2 cellular contexts compared by ENCODE assay signal in the genomic region with DNA sequence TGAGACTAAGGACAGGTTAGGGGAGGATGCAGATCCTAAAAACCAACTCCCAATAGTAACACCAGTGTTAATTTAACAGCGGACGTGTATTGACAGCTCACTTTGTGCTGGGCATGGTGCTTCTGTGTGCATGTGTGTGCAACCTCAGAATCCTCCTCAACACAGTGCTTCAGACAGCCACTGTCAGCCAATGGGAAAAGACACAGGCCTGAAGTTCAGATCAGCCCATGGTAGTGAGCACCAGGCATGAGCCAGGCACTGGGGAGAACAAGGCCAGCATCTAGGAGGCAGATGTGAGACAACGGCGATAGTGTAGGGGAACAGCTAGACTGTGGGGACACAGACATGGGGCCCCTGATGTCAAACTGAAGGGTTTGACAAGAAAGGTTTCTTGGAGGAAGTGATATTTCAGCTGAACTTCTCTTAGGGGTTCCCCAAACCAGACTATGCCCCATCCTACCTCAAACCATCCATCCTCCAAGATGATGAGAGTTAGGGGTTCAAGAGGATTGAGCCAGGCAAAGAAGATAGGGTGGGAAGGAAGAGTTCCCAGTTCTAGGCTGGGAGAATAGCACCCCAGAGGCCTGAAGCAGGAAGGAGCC.
TF ChIP-seq lines count a peak whose summit lies in the region.

No MANE protein-coding gene starts in this region.

TF ChIP-seq in SK-N-SH, 30 proteins besides CTCF, POLR2A, EP300 and RAD21 (continued from another document):
- TF ChIP-seq, protein P1, sequence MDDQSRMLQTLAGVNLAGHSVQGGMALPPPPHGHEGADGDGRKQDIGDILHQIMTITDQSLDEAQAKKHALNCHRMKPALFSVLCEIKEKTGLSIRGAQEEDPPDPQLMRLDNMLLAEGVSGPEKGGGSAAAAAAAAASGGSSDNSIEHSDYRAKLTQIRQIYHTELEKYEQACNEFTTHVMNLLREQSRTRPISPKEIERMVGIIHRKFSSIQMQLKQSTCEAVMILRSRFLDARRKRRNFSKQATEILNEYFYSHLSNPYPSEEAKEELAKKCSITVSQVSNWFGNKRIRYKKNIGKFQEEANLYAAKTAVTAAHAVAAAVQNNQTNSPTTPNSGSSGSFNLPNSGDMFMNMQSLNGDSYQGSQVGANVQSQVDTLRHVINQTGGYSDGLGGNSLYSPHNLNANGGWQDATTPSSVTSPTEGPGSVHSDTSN (IDR thresholded peaks at IDR 0.05), result no peak
- TF ChIP-seq, protein P2, sequence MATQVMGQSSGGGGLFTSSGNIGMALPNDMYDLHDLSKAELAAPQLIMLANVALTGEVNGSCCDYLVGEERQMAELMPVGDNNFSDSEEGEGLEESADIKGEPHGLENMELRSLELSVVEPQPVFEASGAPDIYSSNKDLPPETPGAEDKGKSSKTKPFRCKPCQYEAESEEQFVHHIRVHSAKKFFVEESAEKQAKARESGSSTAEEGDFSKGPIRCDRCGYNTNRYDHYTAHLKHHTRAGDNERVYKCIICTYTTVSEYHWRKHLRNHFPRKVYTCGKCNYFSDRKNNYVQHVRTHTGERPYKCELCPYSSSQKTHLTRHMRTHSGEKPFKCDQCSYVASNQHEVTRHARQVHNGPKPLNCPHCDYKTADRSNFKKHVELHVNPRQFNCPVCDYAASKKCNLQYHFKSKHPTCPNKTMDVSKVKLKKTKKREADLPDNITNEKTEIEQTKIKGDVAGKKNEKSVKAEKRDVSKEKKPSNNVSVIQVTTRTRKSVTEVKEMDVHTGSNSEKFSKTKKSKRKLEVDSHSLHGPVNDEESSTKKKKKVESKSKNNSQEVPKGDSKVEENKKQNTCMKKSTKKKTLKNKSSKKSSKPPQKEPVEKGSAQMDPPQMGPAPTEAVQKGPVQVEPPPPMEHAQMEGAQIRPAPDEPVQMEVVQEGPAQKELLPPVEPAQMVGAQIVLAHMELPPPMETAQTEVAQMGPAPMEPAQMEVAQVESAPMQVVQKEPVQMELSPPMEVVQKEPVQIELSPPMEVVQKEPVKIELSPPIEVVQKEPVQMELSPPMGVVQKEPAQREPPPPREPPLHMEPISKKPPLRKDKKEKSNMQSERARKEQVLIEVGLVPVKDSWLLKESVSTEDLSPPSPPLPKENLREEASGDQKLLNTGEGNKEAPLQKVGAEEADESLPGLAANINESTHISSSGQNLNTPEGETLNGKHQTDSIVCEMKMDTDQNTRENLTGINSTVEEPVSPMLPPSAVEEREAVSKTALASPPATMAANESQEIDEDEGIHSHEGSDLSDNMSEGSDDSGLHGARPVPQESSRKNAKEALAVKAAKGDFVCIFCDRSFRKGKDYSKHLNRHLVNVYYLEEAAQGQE (IDR thresholded peaks at IDR 0.05; ENCODE audit: low read depth, low read length), result no peak
- no peak for TF ChIP-seq RXRA (IDR thresholded peaks at IDR 0.05; ENCODE audit: borderline replicate concordance, low read depth)
- no peak for TF ChIP-seq GABPA (IDR thresholded peaks at IDR 0.05; ENCODE audit: low read depth)
- TF ChIP-seq MXI1 (IDR thresholded peaks at IDR 0.05; ENCODE audit: low read depth, low read length), result no peak
- no peak for TF ChIP-seq TAF1 (IDR thresholded peaks at IDR 0.05; ENCODE audit: borderline replicate concordance, low read depth, low read length)

TF ChIP-seq in SK-N-SH treated with all-trans-retinoic acid at 6 μM for 48 hours, 23 proteins besides CTCF, POLR2A, EP300 and RAD21 (continued from another document):
- TF ChIP-seq, protein P3, sequence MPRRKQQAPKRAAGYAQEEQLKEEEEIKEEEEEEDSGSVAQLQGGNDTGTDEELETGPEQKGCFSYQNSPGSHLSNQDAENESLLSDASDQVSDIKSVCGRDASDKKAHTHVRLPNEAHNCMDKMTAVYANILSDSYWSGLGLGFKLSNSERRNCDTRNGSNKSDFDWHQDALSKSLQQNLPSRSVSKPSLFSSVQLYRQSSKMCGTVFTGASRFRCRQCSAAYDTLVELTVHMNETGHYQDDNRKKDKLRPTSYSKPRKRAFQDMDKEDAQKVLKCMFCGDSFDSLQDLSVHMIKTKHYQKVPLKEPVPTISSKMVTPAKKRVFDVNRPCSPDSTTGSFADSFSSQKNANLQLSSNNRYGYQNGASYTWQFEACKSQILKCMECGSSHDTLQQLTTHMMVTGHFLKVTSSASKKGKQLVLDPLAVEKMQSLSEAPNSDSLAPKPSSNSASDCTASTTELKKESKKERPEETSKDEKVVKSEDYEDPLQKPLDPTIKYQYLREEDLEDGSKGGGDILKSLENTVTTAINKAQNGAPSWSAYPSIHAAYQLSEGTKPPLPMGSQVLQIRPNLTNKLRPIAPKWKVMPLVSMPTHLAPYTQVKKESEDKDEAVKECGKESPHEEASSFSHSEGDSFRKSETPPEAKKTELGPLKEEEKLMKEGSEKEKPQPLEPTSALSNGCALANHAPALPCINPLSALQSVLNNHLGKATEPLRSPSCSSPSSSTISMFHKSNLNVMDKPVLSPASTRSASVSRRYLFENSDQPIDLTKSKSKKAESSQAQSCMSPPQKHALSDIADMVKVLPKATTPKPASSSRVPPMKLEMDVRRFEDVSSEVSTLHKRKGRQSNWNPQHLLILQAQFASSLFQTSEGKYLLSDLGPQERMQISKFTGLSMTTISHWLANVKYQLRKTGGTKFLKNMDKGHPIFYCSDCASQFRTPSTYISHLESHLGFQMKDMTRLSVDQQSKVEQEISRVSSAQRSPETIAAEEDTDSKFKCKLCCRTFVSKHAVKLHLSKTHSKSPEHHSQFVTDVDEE (CRISPR knock-in tag; IDR thresholded peaks at IDR 0.05), result no peak
- TF ChIP-seq, protein P4, sequence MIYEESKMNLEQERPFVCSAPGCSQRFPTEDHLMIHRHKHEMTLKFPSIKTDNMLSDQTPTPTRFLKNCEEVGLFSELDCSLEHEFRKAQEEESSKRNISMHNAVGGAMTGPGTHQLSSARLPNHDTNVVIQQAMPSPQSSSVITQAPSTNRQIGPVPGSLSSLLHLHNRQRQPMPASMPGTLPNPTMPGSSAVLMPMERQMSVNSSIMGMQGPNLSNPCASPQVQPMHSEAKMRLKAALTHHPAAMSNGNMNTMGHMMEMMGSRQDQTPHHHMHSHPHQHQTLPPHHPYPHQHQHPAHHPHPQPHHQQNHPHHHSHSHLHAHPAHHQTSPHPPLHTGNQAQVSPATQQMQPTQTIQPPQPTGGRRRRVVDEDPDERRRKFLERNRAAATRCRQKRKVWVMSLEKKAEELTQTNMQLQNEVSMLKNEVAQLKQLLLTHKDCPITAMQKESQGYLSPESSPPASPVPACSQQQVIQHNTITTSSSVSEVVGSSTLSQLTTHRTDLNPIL (CRISPR knock-in tag; IDR thresholded peaks at IDR 0.05; ENCODE audit: low read depth), result no peak
- TF ChIP-seq BACH2 (CRISPR knock-in tag; IDR thresholded peaks at IDR 0.05; ENCODE audit: borderline replicate concordance) (no peak), PPARA (CRISPR knock-in tag; IDR thresholded peaks at IDR 0.05; ENCODE audit: borderline replicate concordance) (no peak), CSDC2 (CRISPR knock-in tag; IDR thresholded peaks at IDR 0.05) (no peak)
